In the genomic region with DNA sequence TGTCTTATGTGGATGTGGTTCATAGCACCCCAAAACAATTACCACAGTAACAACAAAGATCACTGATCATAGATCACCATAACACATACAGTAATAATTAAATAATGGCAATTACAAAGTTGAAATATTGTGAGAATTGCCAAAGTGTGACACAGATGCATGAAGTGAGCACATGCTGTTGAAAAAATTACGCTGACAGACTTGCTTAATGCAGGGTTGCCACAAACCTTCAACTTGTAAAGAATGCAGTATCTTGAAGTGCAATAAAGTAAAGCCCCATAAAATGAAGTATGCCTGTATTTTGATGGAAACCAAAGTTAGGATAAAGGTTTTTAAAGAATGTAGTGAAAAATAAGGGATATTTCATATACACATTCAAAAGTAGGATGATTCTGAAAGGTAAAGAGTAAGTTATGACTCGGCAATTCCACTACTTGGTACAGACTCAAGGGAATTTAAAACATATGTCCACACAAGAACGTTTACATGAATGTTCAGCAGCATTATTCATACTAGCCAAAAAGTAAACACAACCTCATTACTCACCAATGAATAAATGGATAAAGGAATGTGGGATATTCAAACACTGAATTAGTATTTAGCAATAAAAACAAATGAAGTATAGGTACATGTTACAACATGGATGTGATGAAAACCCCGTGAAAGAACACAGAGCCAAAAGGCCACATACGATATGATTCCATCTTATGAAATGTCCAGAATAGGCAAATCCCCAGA, we compare ENCODE assay signal across 15 cellular contexts.
DNase-seq lines count a peak whose midpoint lies in the region; ATAC-seq and TF ChIP-seq lines count a peak whose summit lies in the region.
"Had no signal": no experiment of that assay in that cellular context is flagged by ENCODE, and none has a peak within 500 bp of the region (broad histone marks: within the 10 kb centered on the region; RNA-seq: fewer than 3 reads in every experiment).

No MANE protein-coding gene starts in this region.

- H3K9me3 ChIP-seq in AG04450 (ENCODE audit: control insufficient read depth, insufficient read depth, low read length) (no peaks in the 10 kb centered on the region; the same call in 1 of the 2 replicates), tibial nerve (no peaks in the 10 kb centered on the region)
- H3K9me3 ChIP-seq: BE2C, Peyer's patch had no signal

- no peak for TF ChIP-seq POLR2A in tibial nerve (IDR thresholded peaks at IDR 0.05)

- H3K27me3 Mint-ChIP-seq in HFFc6 (ENCODE audit: insufficient read depth), result no peaks in the 10 kb centered on the region
- H3K27me3 Mint-ChIP-seq: activated CD4-positive, alpha-beta memory T cell treated with anti-CD3 and anti-CD28 coated beads for 36 hours had no signal

- POLR2A ChIA-PET in AG04450 (lab: Yijun Ruan, JAX), result no interaction called here

- H3K4me1 ChIP-seq in tibial nerve, result no peaks in the 10 kb centered on the region
- H3K4me1 ChIP-seq: BE2C, parathyroid adenoma, Peyer's patch had no signal

- CTCF ChIA-PET in AG04450 (lab: Charles Lee), result no interaction called here

- H3K36me3 ChIP-seq in tibial nerve, result peaks cover 0 to 4% (median 0%) of the 10 kb centered on the region in 3 donors
- H3K36me3 ChIP-seq: BE2C, Peyer's patch had no signal

- 58 to 64% methylated on average over 5 of the region's 5 CpGs for WGBS in tibial nerve, 2 donors

- peaks cover 32% of the 10 kb centered on the region for H3K36me3 Mint-ChIP-seq in HFFc6 (ENCODE audit: low read depth)
- H3K36me3 Mint-ChIP-seq: activated CD4-positive, alpha-beta memory T cell treated with anti-CD3 and anti-CD28 coated beads for 36 hours had no signal

- H3K27me3 ChIP-seq in AG04450 (ENCODE audit: control insufficient read depth, insufficient read depth, low read length) (no peaks in the 10 kb centered on the region), tibial nerve (no peaks in the 10 kb centered on the region)
- H3K27me3 ChIP-seq: BE2C, Peyer's patch had no signal

- H3K9me3 Mint-ChIP-seq in HFFc6, result no peaks in the 10 kb centered on the region

- peak overlapping the region; percentile 94 for H3K27ac Mint-ChIP-seq in HFFc6
- H3K27ac Mint-ChIP-seq: activated CD4-positive, alpha-beta memory T cell treated with anti-CD3 and anti-CD28 coated beads for 36 hours had no signal

- TF ChIP-seq CTCF in AG04450 (IDR thresholded peaks at IDR 0.05; ENCODE audit: low read depth, low read length), result no peak
- no peak for TF ChIP-seq CTCF in HFFc6 (IDR thresholded peaks at IDR 0.05)
- TF ChIP-seq CTCF in astrocyte of the cerebellum (IDR thresholded peaks at IDR 0.05; ENCODE audit: low read depth, low read length, missing control alignments), result no peak
- TF ChIP-seq CTCF in foreskin fibroblast (IDR thresholded peaks at IDR 0.05; ENCODE audit: low read depth, low read length), result no peak
- no peak for TF ChIP-seq CTCF in tibial nerve (IDR thresholded peaks at IDR 0.05)

- in situ Hi-C loops in astrocyte of the cerebellum (cut with HindIII; ENCODE audit: low sequenced_read_pairs), result no loop called here

- peak overlapping the region; percentile 82 for H3K27ac ChIP-seq in AG04450 (ENCODE audit: low read depth, low read length)
- H3K27ac ChIP-seq in tibial nerve, result no peak overlapping the region
- H3K27ac ChIP-seq: parathyroid adenoma, Peyer's patch had no signal

- DNase-seq in AG04450 (ENCODE audit: low read depth, low spot score), result peak; percentile 72
- DNase-seq in HFFc6, result peak; percentile 82
- DNase-seq in astrocyte of the cerebellum (ENCODE audit: low read depth), result peak; percentile 45
- peak; percentile 73 to 86 for DNase-seq in foreskin fibroblast
- DNase-seq in activated CD4-positive, alpha-beta T cell treated with anti-CD3 and anti-CD28 coated beads for 48 hours, result no peak
- DNase-seq in hypothalamus (lab: John Stamatoyannopoulos, UW), result no peak
- DNase-seq in tibial nerve (ENCODE audit: low spot score in 2 of 2), result no peak
- DNase-seq: activated CD4-positive, alpha-beta memory T cell treated with anti-CD3 and anti-CD28 coated beads for 36 hours; activated effector memory CD4-positive, alpha-beta T cell treated with Interleukin-2 at 50 U/mL for 16 hours; BE2C; Peyer's patch; stimulated activated CD8-positive, alpha-beta memory T cell treated with anti-CD3 and anti-CD28 coated beads, Interleukin-4, amount 100 ng/mL, for 48 hours; T-helper 2 cell had no signal

- H3K4me1 Mint-ChIP-seq in HFFc6 (ENCODE audit: low read depth), result peaks cover 43% of the 10 kb centered on the region

- TF ChIP-seq EP300 in tibial nerve (IDR thresholded peaks at IDR 0.05), result no peak

- peak overlapping the region; percentile 40 for H3K4me3 Mint-ChIP-seq in HFFc6
- H3K4me3 Mint-ChIP-seq: activated CD4-positive, alpha-beta memory T cell treated with anti-CD3 and anti-CD28 coated beads for 36 hours had no signal

- H3K4me3 ChIP-seq in AG04450 (ENCODE audit: low read depth, low read length) (no peak overlapping the region), astrocyte of the cerebellum (ENCODE audit: low read depth, low read length) (no peak overlapping the region), foreskin fibroblast (ENCODE audit: low read depth in 1 of 2, low read length in 2 of 2) (no peak overlapping the region), tibial nerve (no peak overlapping the region)
- H3K4me3 ChIP-seq: Peyer's patch had no signal

- ATAC-seq in GM21515 (IDR thresholded peaks at IDR 0.05; ENCODE audit: unreplicated experiment), result no peak

Comparison
In these comparisons a context has a peak if more than half of its experiments do, and no peak if none do; other contexts are left out.
1. DNase-seq: peak in AG04450 (single experiment), HFFc6 (single experiment), astrocyte of the cerebellum (single experiment) and foreskin fibroblast (2 of 2); none in activated CD4-positive, alpha-beta T cell treated with anti-CD3 and anti-CD28 coated beads for 48 hours (single experiment), hypothalamus (0 of 51) and tibial nerve (0 of 2).